In genomic region chr17:77126519-77126918, GRCh38 we compare ENCODE assay signal across 10 cellular contexts. TPM values are rescaled to one million over a fixed set of nuclear protein-coding genes. Genes with fewer than 3 reads are reported as not detected.
DNase-seq lines count a peak whose midpoint lies in the region; ATAC-seq and TF ChIP-seq lines count a peak whose summit lies in the region.
"Had no signal": no experiment of that assay in that cellular context is flagged by ENCODE, and none has a peak within 500 bp of the region (broad histone marks: within the 10 kb centered on the region; RNA-seq: fewer than 3 reads in every experiment).

No MANE protein-coding gene starts in this region.

- no peak overlapping the region for H2AFZ ChIP-seq in parathyroid adenoma

- intact Hi-C loops in MCF 10A (cut with micrococcal nuclease) (no loop called here), ascending aorta (cut with DNase I) (no loop called here)

- H3K79me2 ChIP-seq in parathyroid adenoma = no peaks in the 10 kb centered on the region

- no peak overlapping the region for H3K4me2 ChIP-seq in parathyroid adenoma (ENCODE audit: low read length)

- no TSS peak for BruUV-seq in MCF 10A (replicated peaks; lab: Mats Ljungman, UMichigan)

- no peak overlapping the region for H3K27ac Mint-ChIP-seq in MCF 10A (ENCODE audit: low read depth, unreplicated experiment)

- no peaks in the 10 kb centered on the region for H3K36me3 ChIP-seq in parathyroid adenoma (ENCODE audit: control insufficient read depth, insufficient read depth, low read length)
- H3K36me3 ChIP-seq in ascending aorta = no peaks in the 10 kb centered on the region

- no peaks in the 10 kb centered on the region for H3K9me3 Mint-ChIP-seq in MCF 10A (ENCODE audit: unreplicated experiment)

- H3K9ac ChIP-seq in parathyroid adenoma = no peak overlapping the region

- POLR2A ChIA-PET in MCF 10A (lab: Yijun Ruan, JAX) = interaction anchor here (1.1 to 3.9 kb wide), 5 partner anchors 13 to 160 kb away, joined by 3 to 77 read pairs (median 13); partner anchors contain the start of gene SEC14L1

- CTCF ChIA-PET in MCF 10A (lab: Yijun Ruan, JAX) = no interaction called here

- no peaks in the 10 kb centered on the region for H3K4me1 ChIP-seq in parathyroid adenoma
- H3K4me1 ChIP-seq in ascending aorta = peaks cover 0 to 19% of the 10 kb centered on the region in 2 donors

- peaks cover 37% of the 10 kb centered on the region for H3K4me1 Mint-ChIP-seq in MCF 10A (ENCODE audit: insufficient read depth, unreplicated experiment)

- TF ChIP-seq CTCF in MCF 10A (IDR thresholded peaks at IDR 0.05; ENCODE audit: unreplicated experiment) (no peak), parathyroid adenoma (IDR thresholded peaks at IDR 0.05) (no peak), ascending aorta (IDR thresholded peaks at IDR 0.05) (no peak)

- no peaks in the 10 kb centered on the region for H3K9me3 ChIP-seq in parathyroid adenoma (ENCODE audit: control insufficient read depth, low read length)
- no peaks in the 10 kb centered on the region for H3K9me3 ChIP-seq in ascending aorta

- DNase-seq in DMS79 (lab: John Stamatoyannopoulos, UW) = peak; percentile 56
- peak; percentile 47 for DNase-seq in NCI-H2107 (lab: John Stamatoyannopoulos, UW)
- peak; percentile 75 for DNase-seq in MCF 10A (ENCODE audit: unreplicated experiment)
- no peak for DNase-seq in mesenteric fat pad (ENCODE audit: low spot score)
- DNase-seq in NCI-H526 treated with DMSO at 0.1 percent for 48 hours (lab: John Stamatoyannopoulos, UW) = no peak
- no peak for DNase-seq in ascending aorta (ENCODE audit: low spot score in 2 of 2)
- DNase-seq: activated effector memory CD4-positive, alpha-beta T cell treated with anti-CD3 and anti-CD28 coated beads, Interleukin-2, amount 50 U/mL, for 16 hours had no signal

- no peaks in the 10 kb centered on the region for H3K27me3 Mint-ChIP-seq in MCF 10A (ENCODE audit: insufficient read depth, unreplicated experiment)

- H3K4me3 ChIP-seq in parathyroid adenoma (ENCODE audit: low read depth, low read length) (no peak overlapping the region), ascending aorta (no peak overlapping the region)

- H3K36me3 Mint-ChIP-seq in MCF 10A (ENCODE audit: insufficient read depth, unreplicated experiment) = no peaks in the 10 kb centered on the region

- H3K4me3 Mint-ChIP-seq in MCF 10A (ENCODE audit: unreplicated experiment) = no peak overlapping the region

- H3K27ac ChIP-seq in parathyroid adenoma (peak overlapping the region; percentile 62), ascending aorta (peak overlapping the region in 1 of 2 donors; percentile 41)

- H3K27me3 ChIP-seq in parathyroid adenoma (ENCODE audit: control insufficient read depth, insufficient read depth, low read length) = no peaks in the 10 kb centered on the region
- H3K27me3 ChIP-seq in ascending aorta = no peaks in the 10 kb centered on the region

- no peak for ATAC-seq in HG02938 (IDR thresholded peaks at IDR 0.05; ENCODE audit: unreplicated experiment)
- ATAC-seq: activated CD4-positive, CD25-positive, alpha-beta regulatory T cell treated with anti-CD3 and anti-CD28 coated beads, Interleukin-2, amount 50 U/mL, for 24 hours had no signal

RNA-seq across cellular contexts. Expression of gene SEC14L1, which starts 14.2 kb away (rescaled TPM):
- total RNA-seq in MCF 10A (2022) (25.8 and 31.4 TPM in 2 replicates), mesenteric fat pad (192 TPM), ascending aorta (176 TPM)

Comparison
In these comparisons a context has a peak if more than half of its experiments do, and no peak if none do; other contexts are left out.
1. DNase-seq: peak in DMS79 (single experiment), NCI-H2107 (single experiment) and MCF 10A (single experiment); none in mesenteric fat pad (single experiment), NCI-H526 treated with DMSO at 0.1 percent for 48 hours (single experiment) and ascending aorta (0 of 2).